ENCODE assay signal across 20 cellular contexts in genomic region chr21:29737188-29737587, GRCh38.
"Had no signal": no experiment of that assay in that cellular context is flagged by ENCODE, and none has a peak within 500 bp of the region (broad histone marks: within the 10 kb centered on the region; RNA-seq: fewer than 3 reads in every experiment).

No MANE protein-coding gene starts in this region.

- H3K9me3 Mint-ChIP-seq: activated T-cell treated with anti-CD3 and anti-CD28 coated beads, Interleukin-2, amount 50 U/mL, for 4 hours; stimulated activated naive CD8-positive, alpha-beta T cell treated with anti-CD3 and anti-CD28 coated beads, Interleukin-15, amount 100 ng/mL, for 72 hours had no signal

- DNase-seq: activated CD4-positive, alpha-beta T cell treated with anti-CD3 and anti-CD28 coated beads, Interleukin-2, amount 50 U/mL, for 1 hour; activated CD8-positive, alpha-beta memory T cell treated with anti-CD3 and anti-CD28 coated beads, Interleukin-2, amount 50 U/mL, for 4 hours; activated naive CD4-positive, alpha-beta T cell treated with anti-CD3 and anti-CD28 coated beads, Interleukin-2, amount 50 U/mL, for 16 hours; activated T-cell treated with anti-CD3 and anti-CD28 coated beads, Interleukin-2, amount 50 U/mL, for 4 hours; colonic mucosa; erythroblast; immature natural killer cell; mesendoderm; naive thymus-derived CD8-positive, alpha-beta T cell; ovary; right lobe of liver; stimulated activated CD4-positive, alpha-beta T cell treated with anti-CD3 and anti-CD28 coated beads, Interleukin-4, amount 100 ng/mL, for 1 hour; stimulated activated naive CD8-positive, alpha-beta T cell treated with anti-CD3 and anti-CD28 coated beads, Interleukin-15, amount 100 ng/mL, for 72 hours; T1000; testis had no signal

- H3K27me3 Mint-ChIP-seq: stimulated activated naive CD8-positive, alpha-beta T cell treated with anti-CD3 and anti-CD28 coated beads, Interleukin-15, amount 100 ng/mL, for 72 hours; type B pancreatic cell had no signal

- H3K4me1 Mint-ChIP-seq: immature natural killer cell; naive thymus-derived CD8-positive, alpha-beta T cell; stimulated activated naive CD8-positive, alpha-beta T cell treated with anti-CD3 and anti-CD28 coated beads, Interleukin-15, amount 100 ng/mL, for 72 hours had no signal

- H3K36me3 Mint-ChIP-seq: naive thymus-derived CD8-positive, alpha-beta T cell; type B pancreatic cell had no signal

- H3K4me3 Mint-ChIP-seq: activated T-cell treated with anti-CD3 and anti-CD28 coated beads, Interleukin-2, amount 50 U/mL, for 4 hours; immature natural killer cell; naive thymus-derived CD8-positive, alpha-beta T cell; stimulated activated naive CD8-positive, alpha-beta T cell treated with anti-CD3 and anti-CD28 coated beads, Interleukin-15, amount 100 ng/mL, for 72 hours; type B pancreatic cell had no signal

- H3K4me3 ChIP-seq: ascending aorta, colonic mucosa, gastroesophageal sphincter, ovary, right lobe of liver, smooth muscle cell, testis had no signal

- ATAC-seq: activated CD4-positive, CD25-positive, alpha-beta regulatory T cell treated with anti-CD3 and anti-CD28 coated beads, Interleukin-2, amount 50 U/mL, for 24 hours; activated T-cell treated with anti-CD3 and anti-CD28 coated beads, Interleukin-2, amount 50 U/mL, for 4 hours; gastroesophageal sphincter; naive thymus-derived CD8-positive, alpha-beta T cell; right lobe of liver; stimulated activated naive CD8-positive, alpha-beta T cell treated with anti-CD3 and anti-CD28 coated beads, Interleukin-15, amount 100 ng/mL, for 72 hours had no signal

- H3K27ac Mint-ChIP-seq: immature natural killer cell; naive thymus-derived CD8-positive, alpha-beta T cell; stimulated activated naive CD8-positive, alpha-beta T cell treated with anti-CD3 and anti-CD28 coated beads, Interleukin-15, amount 100 ng/mL, for 72 hours; type B pancreatic cell had no signal
